Comparison of ENCODE assay signal across 22 cellular contexts in genomic region chr2:207215300-207215699, GRCh38.
"Had no signal": no experiment of that assay in that cellular context is flagged by ENCODE, and none has a peak within 500 bp of the region (broad histone marks: within the 10 kb centered on the region; RNA-seq: fewer than 3 reads in every experiment).

No MANE protein-coding gene starts in this region.

- H3K27ac Mint-ChIP-seq: nephron progenitor cell; stimulated activated naive CD8-positive, alpha-beta T cell treated with anti-CD3 and anti-CD28 coated beads, Interleukin-15, amount 100 ng/mL, for 72 hours had no signal

- H3K4me1 Mint-ChIP-seq: naive thymus-derived CD8-positive, alpha-beta T cell had no signal

- H3K9ac ChIP-seq: parathyroid adenoma had no signal

- H3K27me3 ChIP-seq: dorsolateral prefrontal cortex, esophagus muscularis mucosa, foreskin keratinocyte, spleen, transverse colon, upper lobe of right lung, uterus had no signal

- H3K27ac ChIP-seq: dorsolateral prefrontal cortex, esophagus muscularis mucosa, foreskin keratinocyte, lower lobe of right lung, parathyroid adenoma, prostate gland, skin epidermis, spleen, suprapubic skin, transverse colon, upper lobe of right lung, uterus had no signal

- H3K36me3 Mint-ChIP-seq: naive thymus-derived CD8-positive, alpha-beta T cell had no signal

- H3K4me3 ChIP-seq: dorsolateral prefrontal cortex, esophagus muscularis mucosa, lower lobe of right lung, prostate gland, skin epidermis, spleen, suprapubic skin, transverse colon, upper lobe of right lung, uterus had no signal

- H3K9me3 ChIP-seq: esophagus muscularis mucosa, lower lobe of right lung, prostate gland, suprapubic skin, transverse colon, upper lobe of right lung, uterus had no signal

- H3K27me3 Mint-ChIP-seq: stimulated activated naive CD8-positive, alpha-beta T cell treated with anti-CD3 and anti-CD28 coated beads, Interleukin-15, amount 100 ng/mL, for 72 hours had no signal

- H3K4me1 ChIP-seq: esophagus muscularis mucosa, lower lobe of right lung, parathyroid adenoma, prostate gland, spleen, transverse colon, upper lobe of right lung, uterus had no signal

- ATAC-seq: foreskin keratinocyte; left ventricle myocardium superior; lower lobe of right lung; naive thymus-derived CD8-positive, alpha-beta T cell; right cardiac atrium; stimulated activated naive CD8-positive, alpha-beta T cell treated with anti-CD3 and anti-CD28 coated beads, Interleukin-15, amount 100 ng/mL, for 72 hours; upper lobe of right lung had no signal

- DNase-seq: dorsolateral prefrontal cortex; effector CD8-positive, alpha-beta T cell; foreskin keratinocyte; left ventricle myocardium superior; lower lobe of right lung; naive thymus-derived CD8-positive, alpha-beta T cell; nephron progenitor cell; right cardiac atrium; spleen; stimulated activated naive CD4-positive, alpha-beta T cell; stimulated activated naive CD8-positive, alpha-beta T cell treated with anti-CD3 and anti-CD28 coated beads, Interleukin-15, amount 100 ng/mL, for 72 hours; transverse colon; upper lobe of right lung; uterus had no signal

- H3K79me2 ChIP-seq: parathyroid adenoma had no signal

- H3K4me3 Mint-ChIP-seq: naive thymus-derived CD8-positive, alpha-beta T cell; nephron progenitor cell; stimulated activated naive CD8-positive, alpha-beta T cell treated with anti-CD3 and anti-CD28 coated beads, Interleukin-15, amount 100 ng/mL, for 72 hours had no signal

- H3K36me3 ChIP-seq: esophagus muscularis mucosa, lower lobe of right lung, prostate gland, spleen, suprapubic skin, transverse colon, upper lobe of right lung, uterus had no signal

- H2AFZ ChIP-seq: parathyroid adenoma had no signal

- FAIRE-seq: colon, endothelial cell of umbilical vein, keratinocyte had no signal
